Comparison of ENCODE assay signal across 1 cellular context in genomic region chr1:30823969-30824735, GRCh38.
TF ChIP-seq lines count a peak whose summit lies in the region.

No MANE protein-coding gene starts in this region.

TF ChIP-seq in SK-N-SH, 30 proteins besides CTCF, POLR2A, EP300 and RAD21 (continued from another document):
- TF ChIP-seq IRF3 (IDR thresholded peaks at IDR 0.05; ENCODE audit: low read depth, low read length) = peak; percentile 54
- TF ChIP-seq RFX5 (IDR thresholded peaks at IDR 0.05; ENCODE audit: low read length) = peak; percentile 99
- peak; percentile 94 for TF ChIP-seq FOSL2 (IDR thresholded peaks at IDR 0.05; ENCODE audit: borderline replicate concordance, low read depth)
- no peak for TF ChIP-seq USF2 (IDR thresholded peaks at IDR 0.05; ENCODE audit: borderline replicate concordance, low read depth, low read length)
- peak; percentile 8 for TF ChIP-seq CHD2 (IDR thresholded peaks at IDR 0.05; ENCODE audit: low read length, partially characterized antibody)
- TF ChIP-seq, protein P1, sequence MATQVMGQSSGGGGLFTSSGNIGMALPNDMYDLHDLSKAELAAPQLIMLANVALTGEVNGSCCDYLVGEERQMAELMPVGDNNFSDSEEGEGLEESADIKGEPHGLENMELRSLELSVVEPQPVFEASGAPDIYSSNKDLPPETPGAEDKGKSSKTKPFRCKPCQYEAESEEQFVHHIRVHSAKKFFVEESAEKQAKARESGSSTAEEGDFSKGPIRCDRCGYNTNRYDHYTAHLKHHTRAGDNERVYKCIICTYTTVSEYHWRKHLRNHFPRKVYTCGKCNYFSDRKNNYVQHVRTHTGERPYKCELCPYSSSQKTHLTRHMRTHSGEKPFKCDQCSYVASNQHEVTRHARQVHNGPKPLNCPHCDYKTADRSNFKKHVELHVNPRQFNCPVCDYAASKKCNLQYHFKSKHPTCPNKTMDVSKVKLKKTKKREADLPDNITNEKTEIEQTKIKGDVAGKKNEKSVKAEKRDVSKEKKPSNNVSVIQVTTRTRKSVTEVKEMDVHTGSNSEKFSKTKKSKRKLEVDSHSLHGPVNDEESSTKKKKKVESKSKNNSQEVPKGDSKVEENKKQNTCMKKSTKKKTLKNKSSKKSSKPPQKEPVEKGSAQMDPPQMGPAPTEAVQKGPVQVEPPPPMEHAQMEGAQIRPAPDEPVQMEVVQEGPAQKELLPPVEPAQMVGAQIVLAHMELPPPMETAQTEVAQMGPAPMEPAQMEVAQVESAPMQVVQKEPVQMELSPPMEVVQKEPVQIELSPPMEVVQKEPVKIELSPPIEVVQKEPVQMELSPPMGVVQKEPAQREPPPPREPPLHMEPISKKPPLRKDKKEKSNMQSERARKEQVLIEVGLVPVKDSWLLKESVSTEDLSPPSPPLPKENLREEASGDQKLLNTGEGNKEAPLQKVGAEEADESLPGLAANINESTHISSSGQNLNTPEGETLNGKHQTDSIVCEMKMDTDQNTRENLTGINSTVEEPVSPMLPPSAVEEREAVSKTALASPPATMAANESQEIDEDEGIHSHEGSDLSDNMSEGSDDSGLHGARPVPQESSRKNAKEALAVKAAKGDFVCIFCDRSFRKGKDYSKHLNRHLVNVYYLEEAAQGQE (IDR thresholded peaks at IDR 0.05; ENCODE audit: low read depth, low read length) = peak; percentile 50; the same call in 1 of the 2 replicates
- peak; percentile 99 for TF ChIP-seq NFIC (IDR thresholded peaks at IDR 0.05; ENCODE audit: borderline replicate concordance)
- 0 out of 2 replicates have a peak, but pooled peaks have one; percentile 1 for TF ChIP-seq SMC3 (IDR thresholded peaks at IDR 0.05; ENCODE audit: low read depth, low read length)
- TF ChIP-seq, protein P2, sequence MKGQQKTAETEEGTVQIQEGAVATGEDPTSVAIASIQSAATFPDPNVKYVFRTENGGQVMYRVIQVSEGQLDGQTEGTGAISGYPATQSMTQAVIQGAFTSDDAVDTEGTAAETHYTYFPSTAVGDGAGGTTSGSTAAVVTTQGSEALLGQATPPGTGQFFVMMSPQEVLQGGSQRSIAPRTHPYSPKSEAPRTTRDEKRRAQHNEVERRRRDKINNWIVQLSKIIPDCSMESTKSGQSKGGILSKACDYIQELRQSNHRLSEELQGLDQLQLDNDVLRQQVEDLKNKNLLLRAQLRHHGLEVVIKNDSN (IDR thresholded peaks at IDR 0.05; ENCODE audit: borderline replicate concordance, low read depth) = peak; percentile 47; the same call in 1 of the 2 replicates
- TF ChIP-seq ELF1 (IDR thresholded peaks at IDR 0.05) = no peak
- peak; percentile 59; the same call in 1 of the 2 replicates for TF ChIP-seq TEAD4 (IDR thresholded peaks at IDR 0.05; ENCODE audit: borderline replicate concordance, insufficient read depth)
- TF ChIP-seq YY1 (IDR thresholded peaks at IDR 0.05; ENCODE audit: low read depth) = no peak
- TF ChIP-seq, protein P3, sequence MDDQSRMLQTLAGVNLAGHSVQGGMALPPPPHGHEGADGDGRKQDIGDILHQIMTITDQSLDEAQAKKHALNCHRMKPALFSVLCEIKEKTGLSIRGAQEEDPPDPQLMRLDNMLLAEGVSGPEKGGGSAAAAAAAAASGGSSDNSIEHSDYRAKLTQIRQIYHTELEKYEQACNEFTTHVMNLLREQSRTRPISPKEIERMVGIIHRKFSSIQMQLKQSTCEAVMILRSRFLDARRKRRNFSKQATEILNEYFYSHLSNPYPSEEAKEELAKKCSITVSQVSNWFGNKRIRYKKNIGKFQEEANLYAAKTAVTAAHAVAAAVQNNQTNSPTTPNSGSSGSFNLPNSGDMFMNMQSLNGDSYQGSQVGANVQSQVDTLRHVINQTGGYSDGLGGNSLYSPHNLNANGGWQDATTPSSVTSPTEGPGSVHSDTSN (IDR thresholded peaks at IDR 0.05) = peak; percentile 65
- TF ChIP-seq POLR2AphosphoS5 (IDR thresholded peaks at IDR 0.05; ENCODE audit: low read depth, low read length) = peak; percentile 58; the same call in 1 of the 2 replicates
- TF ChIP-seq FOXJ3 (CRISPR knock-in tag; IDR thresholded peaks at IDR 0.05) = no peak
- TF ChIP-seq FOXM1 (IDR thresholded peaks at IDR 0.05; ENCODE audit: low read depth) = no peak; the same call in 1 of the 2 replicates
- no peak for TF ChIP-seq GATA2 (CRISPR knock-in tag; IDR thresholded peaks at IDR 0.05)
- TF ChIP-seq MEF2A (IDR thresholded peaks at IDR 0.05; ENCODE audit: borderline replicate concordance, low read depth) = no peak
